18 cellular contexts compared by ENCODE assay signal in the genomic region with DNA sequence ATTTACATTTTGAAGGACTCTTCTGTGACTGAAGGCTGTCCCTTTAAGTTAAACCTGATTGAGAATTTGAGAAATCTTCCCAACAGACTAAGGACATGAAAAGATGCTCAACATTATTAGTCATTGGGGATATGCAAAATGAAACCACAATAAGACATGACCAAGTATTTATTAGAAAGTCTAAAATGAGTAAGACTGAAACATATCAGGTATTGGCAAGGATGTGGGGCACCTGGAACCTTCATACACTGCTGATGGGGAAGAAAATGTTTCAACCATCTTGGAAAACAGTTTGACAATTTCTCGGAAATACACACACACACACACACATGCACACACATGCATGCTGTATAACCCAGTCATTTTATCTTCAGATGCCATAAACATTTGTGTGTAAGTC.
DNase-seq lines count a peak whose midpoint lies in the region; ATAC-seq and TF ChIP-seq lines count a peak whose summit lies in the region.
"Had no signal": no experiment of that assay in that cellular context is flagged by ENCODE, and none has a peak within 500 bp of the region (broad histone marks: within the 10 kb centered on the region; RNA-seq: fewer than 3 reads in every experiment).

No MANE protein-coding gene starts in this region.

- intact Hi-C loops in activated CD8-positive, alpha-beta T cell treated with anti-CD3 and anti-CD28 coated beads for 36 hours (cut with micrococcal nuclease): no loop called here
- intact Hi-C loops in CD4-positive, alpha-beta T cell (cut with DNase I, micrococcal nuclease): no loop called here

- no peak overlapping the region for H3K4me3 Mint-ChIP-seq in activated CD8-positive, alpha-beta T cell treated with anti-CD3 and anti-CD28 coated beads for 36 hours
- H3K4me3 Mint-ChIP-seq in activated CD8-positive, alpha-beta T cell treated with anti-CD3 and anti-CD28 coated beads, Interleukin-2, amount 10 ng/mL, durations not matched to agents 7 days and 5 days: no peak overlapping the region
- H3K4me3 Mint-ChIP-seq in stimulated activated naive CD8-positive, alpha-beta T cell treated with anti-CD3 and anti-CD28 coated beads, Interleukin-15, amount 100 ng/mL, for 72 hours: peak overlapping the region in 1 of 2 donors; percentile 7
- H3K4me3 Mint-ChIP-seq in GM23338: no peak overlapping the region
- no peak overlapping the region for H3K4me3 Mint-ChIP-seq in CD4-positive, alpha-beta T cell
- H3K4me3 Mint-ChIP-seq: activated T-cell treated with anti-CD3 and anti-CD28 coated beads, Interleukin-2, amount 50 U/mL, for 4 hours; CD14-positive monocyte; natural killer cell had no signal

- H3K36me3 ChIP-seq in GM23338 (ENCODE audit: insufficient read depth): no peaks in the 10 kb centered on the region
- H3K36me3 ChIP-seq: HAP-1 had no signal

- no peak overlapping the region for H3K27ac ChIP-seq in GM23338 (ENCODE audit: low read depth)
- H3K27ac ChIP-seq in CD4-positive, alpha-beta T cell (ENCODE audit: low read depth, low read length): no peak overlapping the region

- H3K27me3 Mint-ChIP-seq in activated CD8-positive, alpha-beta T cell treated with anti-CD3 and anti-CD28 coated beads for 36 hours: no peaks in the 10 kb centered on the region
- no peaks in the 10 kb centered on the region for H3K27me3 Mint-ChIP-seq in activated CD8-positive, alpha-beta T cell treated with anti-CD3 and anti-CD28 coated beads, Interleukin-2, amount 10 ng/mL, durations not matched to agents 7 days and 5 days (ENCODE audit: low read depth)
- no peaks in the 10 kb centered on the region for H3K27me3 Mint-ChIP-seq in stimulated activated naive CD8-positive, alpha-beta T cell treated with anti-CD3 and anti-CD28 coated beads, Interleukin-15, amount 100 ng/mL, for 72 hours
- H3K27me3 Mint-ChIP-seq in GM23338 (ENCODE audit: insufficient read depth, low read depth, poor library complexity): peaks cover 2% of the 10 kb centered on the region
- no peaks in the 10 kb centered on the region for H3K27me3 Mint-ChIP-seq in CD4-positive, alpha-beta T cell
- H3K27me3 Mint-ChIP-seq: progenitor cell of endocrine pancreas had no signal

- H3K9me2 ChIP-seq in GM23338 (ENCODE audit: insufficient read depth): 0 out of 2 replicates have a peak, but pooled peaks cover 4% of the 10 kb centered on the region

- H3F3A ChIP-seq in GM23338 (replicated peaks; ENCODE audit: low read depth): no peaks in the 10 kb centered on the region

- H2AFZ ChIP-seq in GM23338: no peak overlapping the region

- POLR2A ChIA-PET in activated CD8-positive, alpha-beta T cell treated with anti-CD3 and anti-CD28 coated beads for 36 hours (lab: Charles Lee): interaction anchor here (0.7 kb wide), 1 partner anchor 366 kb away, joined by 3 read pairs; no protein-coding TSS in a partner anchor
- POLR2A ChIA-PET in activated CD8-positive, alpha-beta T cell treated with anti-CD3 and anti-CD28 coated beads, Interleukin-2, amount 10 ng/mL, durations not matched to agents 7 days and 5 days (lab: Charles Lee): no interaction called here
- POLR2A ChIA-PET in CD4-positive, alpha-beta T cell (lab: Charles Lee): no interaction called here

- TF ChIP-seq CTCF in activated CD8-positive, alpha-beta T cell treated with anti-CD3 and anti-CD28 coated beads for 36 hours (IDR thresholded peaks at IDR 0.05): no peak
- TF ChIP-seq CTCF in GM23338 (conservative IDR thresholded peaks at IDR 0.05; ENCODE audit: low read depth in 2 of 2): no peak
- TF ChIP-seq CTCF in CD4-positive, alpha-beta T cell (IDR thresholded peaks at IDR 0.05): no peak

- H3K9me3 ChIP-seq in CD4-positive, alpha-beta T cell (ENCODE audit: control insufficient read depth, low read length): no peaks in the 10 kb centered on the region
- H3K9me3 ChIP-seq: HAP-1 had no signal

- peak; percentile 37 for ATAC-seq in activated CD8-positive, alpha-beta T cell treated with anti-CD3 and anti-CD28 coated beads for 36 hours
- ATAC-seq in activated CD8-positive, alpha-beta T cell treated with anti-CD3 and anti-CD28 coated beads, Interleukin-2, amount 10 ng/mL, durations not matched to agents 7 days and 5 days: no peak
- ATAC-seq in GM21717 (IDR thresholded peaks at IDR 0.05; ENCODE audit: unreplicated experiment): peak; percentile 80
- peak; percentile 86 for ATAC-seq in HG03432 (IDR thresholded peaks at IDR 0.05; ENCODE audit: unreplicated experiment)
- peak; percentile 84 for ATAC-seq in stimulated activated naive CD8-positive, alpha-beta T cell treated with anti-CD3 and anti-CD28 coated beads, Interleukin-15, amount 100 ng/mL, for 72 hours
- no peak for ATAC-seq in HG03097 (IDR thresholded peaks at IDR 0.05; ENCODE audit: low FRiP score, unreplicated experiment)
- ATAC-seq in GM23338: no peak
- ATAC-seq in CD4-positive, alpha-beta T cell (ENCODE audit: poor library complexity): no peak
- ATAC-seq: natural killer cell had no signal

- H3K9me3 Mint-ChIP-seq in activated CD8-positive, alpha-beta T cell treated with anti-CD3 and anti-CD28 coated beads for 36 hours: peaks cover 4% of the 10 kb centered on the region
- H3K9me3 Mint-ChIP-seq in activated CD8-positive, alpha-beta T cell treated with anti-CD3 and anti-CD28 coated beads, Interleukin-2, amount 10 ng/mL, durations not matched to agents 7 days and 5 days (ENCODE audit: insufficient read depth): no peaks in the 10 kb centered on the region
- no peaks in the 10 kb centered on the region for H3K9me3 Mint-ChIP-seq in stimulated activated naive CD8-positive, alpha-beta T cell treated with anti-CD3 and anti-CD28 coated beads, Interleukin-15, amount 100 ng/mL, for 72 hours
- H3K9me3 Mint-ChIP-seq in GM23338: no peaks in the 10 kb centered on the region
- no peaks in the 10 kb centered on the region for H3K9me3 Mint-ChIP-seq in CD4-positive, alpha-beta T cell
- H3K9me3 Mint-ChIP-seq: activated T-cell treated with anti-CD3 and anti-CD28 coated beads, Interleukin-2, amount 50 U/mL, for 4 hours; natural killer cell had no signal

- no peak overlapping the region for H3K4me3 ChIP-seq in GM23338
- H3K4me3 ChIP-seq: HAP-1 had no signal

- H3K79me2 ChIP-seq in GM23338 (replicated peaks; ENCODE audit: insufficient read depth): no peaks in the 10 kb centered on the region

- H3K4me1 ChIP-seq in GM23338 (ENCODE audit: insufficient read depth): no peaks in the 10 kb centered on the region
- H3K4me1 ChIP-seq: HAP-1 had no signal

- no peaks in the 10 kb centered on the region for H3K36me3 Mint-ChIP-seq in activated CD8-positive, alpha-beta T cell treated with anti-CD3 and anti-CD28 coated beads for 36 hours (ENCODE audit: low read depth)
- peaks cover 2% of the 10 kb centered on the region for H3K36me3 Mint-ChIP-seq in activated CD8-positive, alpha-beta T cell treated with anti-CD3 and anti-CD28 coated beads, Interleukin-2, amount 10 ng/mL, durations not matched to agents 7 days and 5 days (ENCODE audit: low read depth)
- H3K36me3 Mint-ChIP-seq in GM23338 (ENCODE audit: low read depth): no peaks in the 10 kb centered on the region
- no peaks in the 10 kb centered on the region for H3K36me3 Mint-ChIP-seq in CD4-positive, alpha-beta T cell (ENCODE audit: low read depth)
- H3K36me3 Mint-ChIP-seq: CD14-positive monocyte, natural killer cell had no signal

- no peak overlapping the region for H3K27ac Mint-ChIP-seq in activated CD8-positive, alpha-beta T cell treated with anti-CD3 and anti-CD28 coated beads for 36 hours
- H3K27ac Mint-ChIP-seq in activated CD8-positive, alpha-beta T cell treated with anti-CD3 and anti-CD28 coated beads, Interleukin-2, amount 10 ng/mL, durations not matched to agents 7 days and 5 days: no peak overlapping the region
- H3K27ac Mint-ChIP-seq in stimulated activated naive CD8-positive, alpha-beta T cell treated with anti-CD3 and anti-CD28 coated beads, Interleukin-15, amount 100 ng/mL, for 72 hours: no peak overlapping the region
- H3K27ac Mint-ChIP-seq in GM23338: no peak overlapping the region
- no peak overlapping the region for H3K27ac Mint-ChIP-seq in CD4-positive, alpha-beta T cell
- H3K27ac Mint-ChIP-seq: CD14-positive monocyte, natural killer cell, progenitor cell of endocrine pancreas had no signal

- H3K4me1 Mint-ChIP-seq in activated CD8-positive, alpha-beta T cell treated with anti-CD3 and anti-CD28 coated beads for 36 hours (ENCODE audit: low read depth): peaks cover 22% of the 10 kb centered on the region
- H3K4me1 Mint-ChIP-seq in activated CD8-positive, alpha-beta T cell treated with anti-CD3 and anti-CD28 coated beads, Interleukin-2, amount 10 ng/mL, durations not matched to agents 7 days and 5 days (ENCODE audit: low read depth): no peaks in the 10 kb centered on the region
- H3K4me1 Mint-ChIP-seq in stimulated activated naive CD8-positive, alpha-beta T cell treated with anti-CD3 and anti-CD28 coated beads, Interleukin-15, amount 100 ng/mL, for 72 hours: peaks cover 27% of the 10 kb centered on the region
- H3K4me1 Mint-ChIP-seq in GM23338: no peaks in the 10 kb centered on the region
- no peaks in the 10 kb centered on the region for H3K4me1 Mint-ChIP-seq in CD4-positive, alpha-beta T cell (ENCODE audit: low read depth)
- H3K4me1 Mint-ChIP-seq: CD14-positive monocyte, natural killer cell had no signal

- CTCF ChIA-PET in activated CD8-positive, alpha-beta T cell treated with anti-CD3 and anti-CD28 coated beads for 36 hours (lab: Charles Lee): no interaction called here
- CTCF ChIA-PET in activated CD8-positive, alpha-beta T cell treated with anti-CD3 and anti-CD28 coated beads, Interleukin-2, amount 10 ng/mL, durations not matched to agents 7 days and 5 days (lab: Charles Lee): no interaction called here
- CTCF ChIA-PET in CD4-positive, alpha-beta T cell (lab: Charles Lee): no interaction called here

- H4K20me1 ChIP-seq in GM23338 (replicated peaks; ENCODE audit: insufficient read depth): no peaks in the 10 kb centered on the region

- DNase-seq in activated CD8-positive, alpha-beta T cell treated with anti-CD3 and anti-CD28 coated beads for 36 hours: peak; percentile 8
- no peak for DNase-seq in activated CD8-positive, alpha-beta T cell treated with anti-CD3 and anti-CD28 coated beads, Interleukin-2, amount 10 ng/mL, durations not matched to agents 7 days and 5 days
- peak in 1 of 2 donors; percentile 13 for DNase-seq in stimulated activated naive CD8-positive, alpha-beta T cell treated with anti-CD3 and anti-CD28 coated beads, Interleukin-15, amount 100 ng/mL, for 72 hours
- DNase-seq in GM23338 (ENCODE audit: low spot score): no peak
- DNase-seq in CD4-positive, alpha-beta T cell: no peak
- DNase-seq: activated T-cell treated with anti-CD3 and anti-CD28 coated beads, Interleukin-2, amount 50 U/mL, for 4 hours; central memory CD4-positive, alpha-beta T cell; MM.1S; natural killer cell; NCI-H187 treated with DMSO at 0.1 percent for 48 hours; NCI-H526 treated with DMSO at 0.1 percent for 48 hours; stimulated activated CD4-positive, alpha-beta T cell treated with anti-CD3 and anti-CD28 coated beads, Interleukin-12 subunit alpha, Interleukin-12 subunit beta, amount 100 ng/mL, for 4 hours had no signal

- no peaks in the 10 kb centered on the region for H3K27me3 ChIP-seq in GM23338 (ENCODE audit: insufficient read depth)
- H3K27me3 ChIP-seq in CD4-positive, alpha-beta T cell (ENCODE audit: control insufficient read depth, insufficient read depth, low read length): no peaks in the 10 kb centered on the region

- H3K4me2 ChIP-seq in GM23338: no peak overlapping the region

Comparison
In these comparisons a context has a peak if more than half of its experiments do, and no peak if none do; other contexts are left out.
1. ATAC-seq: peak in activated CD8-positive, alpha-beta T cell treated with anti-CD3 and anti-CD28 coated beads for 36 hours (single experiment), GM21717 (single experiment), HG03432 (single experiment) and stimulated activated naive CD8-positive, alpha-beta T cell treated with anti-CD3 and anti-CD28 coated beads, Interleukin-15, amount 100 ng/mL, for 72 hours (single experiment); none in activated CD8-positive, alpha-beta T cell treated with anti-CD3 and anti-CD28 coated beads, Interleukin-2, amount 10 ng/mL, durations not matched to agents 7 days and 5 days (single experiment), HG03097 (single experiment), GM23338 (single experiment) and CD4-positive, alpha-beta T cell (single experiment).